1 cellular context compared by ENCODE assay signal in the genomic region with DNA sequence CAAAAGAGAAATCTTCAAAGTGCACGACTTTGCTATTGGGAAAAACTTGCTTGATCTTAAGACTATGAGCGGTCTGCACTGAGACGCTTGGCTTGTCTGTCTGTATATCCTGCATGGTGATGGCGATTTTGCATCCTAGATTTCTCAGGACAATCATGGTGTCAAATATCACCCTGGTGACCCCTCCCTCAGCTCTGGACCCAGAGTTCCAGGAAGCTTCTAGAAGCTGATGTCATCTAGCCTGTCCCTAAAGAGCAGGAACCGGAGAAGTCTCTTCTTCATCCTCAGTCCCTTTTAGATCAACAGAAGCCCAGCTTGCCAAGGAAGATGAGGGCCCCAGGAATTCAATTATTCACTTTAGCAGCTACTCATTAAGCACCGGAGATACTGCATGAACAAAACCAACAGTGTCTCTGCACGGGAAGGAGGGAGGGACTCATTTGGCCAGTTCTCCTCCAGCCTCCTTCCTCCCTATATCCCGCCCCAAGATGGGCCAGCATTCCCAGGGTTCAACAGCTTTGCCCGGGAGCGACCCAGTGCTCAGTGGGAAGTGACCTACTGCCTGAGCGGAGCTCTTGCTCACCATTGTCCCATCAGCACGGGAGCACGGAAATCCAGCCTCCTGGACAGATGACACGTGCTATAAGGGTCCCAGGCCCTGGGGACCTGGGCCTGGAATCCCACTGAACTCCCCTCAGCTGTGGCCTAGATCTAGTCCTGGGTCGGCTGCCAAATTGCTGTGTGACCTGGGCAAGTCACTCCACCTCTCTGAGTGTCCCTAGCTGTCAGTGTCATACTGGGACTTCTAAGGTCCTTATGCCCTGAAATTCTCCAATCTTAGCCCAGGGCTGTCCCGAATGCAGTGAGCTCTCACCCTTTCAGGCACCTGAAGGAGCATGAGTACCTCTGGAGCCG.
TF ChIP-seq lines count a peak whose summit lies in the region.

No MANE protein-coding gene starts in this region.

TF ChIP-seq in IMR-90, 13 proteins besides CTCF, POLR2A, EP300 and RAD21 (continued from another document):
- TF ChIP-seq, protein P1, sequence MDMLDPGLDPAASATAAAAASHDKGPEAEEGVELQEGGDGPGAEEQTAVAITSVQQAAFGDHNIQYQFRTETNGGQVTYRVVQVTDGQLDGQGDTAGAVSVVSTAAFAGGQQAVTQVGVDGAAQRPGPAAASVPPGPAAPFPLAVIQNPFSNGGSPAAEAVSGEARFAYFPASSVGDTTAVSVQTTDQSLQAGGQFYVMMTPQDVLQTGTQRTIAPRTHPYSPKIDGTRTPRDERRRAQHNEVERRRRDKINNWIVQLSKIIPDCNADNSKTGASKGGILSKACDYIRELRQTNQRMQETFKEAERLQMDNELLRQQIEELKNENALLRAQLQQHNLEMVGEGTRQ (IDR thresholded peaks at IDR 0.05; ENCODE audit: low read depth, low read length): no peak
- TF ChIP-seq SMC3 (IDR thresholded peaks at IDR 0.05; ENCODE audit: low read depth, low read length) (no peak), FOS (IDR thresholded peaks at IDR 0.05; ENCODE audit: low read depth, low read length) (no peak), MAZ (IDR thresholded peaks at IDR 0.05; ENCODE audit: borderline replicate concordance, low read depth, low read length) (no peak)
